Comparison of ENCODE assay signal across 8 cellular contexts in genomic region chr2:167293172-167293781, GRCh38. TPM values are rescaled to one million over a fixed set of nuclear protein-coding genes. Genes with fewer than 3 reads are reported as not detected.
A peak's percentile ranks its signal among the peaks of the same experiment; 100 is the strongest.
DNase-seq lines count a peak whose midpoint lies in the region; ATAC-seq and TF ChIP-seq lines count a peak whose summit lies in the region.

No MANE protein-coding gene starts in this region.

- no TSS peak for BruUV-seq in A673 (replicated peaks; lab: Mats Ljungman, UMichigan)

- H3K9me3 ChIP-seq in A673 (ENCODE audit: low read depth, low read length, poor library complexity, severe bottlenecking): no peaks in the 10 kb centered on the region
- H3K9me3 ChIP-seq in SJSA1 (replicated peaks): no peaks in the 10 kb centered on the region
- no peaks in the 10 kb centered on the region for H3K9me3 ChIP-seq in muscle layer of colon (ENCODE audit: low read length)

- ATAC-seq in HG02981 (IDR thresholded peaks at IDR 0.05; ENCODE audit: unreplicated experiment): peak; percentile 9

- H3K27me3 ChIP-seq in A673 (replicated peaks; ENCODE audit: insufficient read depth, low read depth, low read length, poor library complexity) (no peaks in the 10 kb centered on the region), SJSA1 (replicated peaks) (peaks cover 45% of the 10 kb centered on the region), muscle layer of colon (ENCODE audit: control insufficient read depth in 1 of 2, insufficient read depth in 2 of 2, low read length in 2 of 2) (peaks cover 0 to 6% of the 10 kb centered on the region in 2 donors)

- H3K27ac ChIP-seq in A673 (ENCODE audit: low read depth, low read length, poor library complexity, severe bottlenecking) (no peak overlapping the region), SJSA1 (no peak overlapping the region), muscle layer of colon (ENCODE audit: low read depth, low read length) (peak overlapping the region; percentile 65)

- DNase-seq in A673 (ENCODE audit: low spot score): peak; percentile 49
- peak; percentile 8 for DNase-seq in GM12865 (ENCODE audit: low read depth)
- peak in 1 of 2 experiments; percentile 22 for DNase-seq in SJSA1 (ENCODE audit: low read depth in 1 of 2, low spot score in 2 of 2)
- DNase-seq in epithelial cell of proximal tubule (ENCODE audit: low read depth): no peak
- DNase-seq in NCI-H2107 (lab: John Stamatoyannopoulos, UW): no peak
- no peak for DNase-seq in activated CD4-positive, CD25-positive, alpha-beta regulatory T cell treated with anti-CD3 and anti-CD28 coated beads, Interleukin-2, amount 50 U/mL, for 72 hours

- CTCF ChIA-PET in A673 (lab: Charles Lee): interaction anchor here (0.6 kb wide), 1 partner anchor 594 kb away, joined by 6 read pairs; no protein-coding TSS in a partner anchor

- TF ChIP-seq CTCF in A673 (conservative IDR thresholded peaks at IDR 0.05; ENCODE audit: low read depth, low read length) (no peak), GM12865 (IDR thresholded peaks at IDR 0.05; ENCODE audit: insufficient read depth, low read depth, low read length, missing control alignments) (no peak), epithelial cell of proximal tubule (conservative IDR thresholded peaks at IDR 0.05; ENCODE audit: low read depth, low read length) (no peak)

- intact Hi-C loops in A673 (cut with micrococcal nuclease; ENCODE audit: unreplicated experiment): loop anchor here (5.0 kb wide), 1 partner anchor 39 kb away; no protein-coding TSS in a partner anchor

- peak overlapping the region; percentile 72 for H3K4me3 ChIP-seq in A673 (ENCODE audit: low read depth, low read length, poor library complexity, severe bottlenecking)
- peak overlapping the region; percentile 49 for H3K4me3 ChIP-seq in GM12865 (ENCODE audit: low read depth, low read length)
- peak overlapping the region; percentile 45 for H3K4me3 ChIP-seq in SJSA1
- peak overlapping the region; percentile 73 for H3K4me3 ChIP-seq in epithelial cell of proximal tubule (ENCODE audit: low read depth, low read length)
- H3K4me3 ChIP-seq in muscle layer of colon (ENCODE audit: low read depth in 1 of 2, low read length in 2 of 2): peak overlapping the region; percentile 71

- H3K36me3 ChIP-seq in A673 (ENCODE audit: insufficient read depth, low read length, poor library complexity, severe bottlenecking): no peaks in the 10 kb centered on the region
- H3K36me3 ChIP-seq in SJSA1: peaks cover 3% of the 10 kb centered on the region; the same call in 1 of the 2 replicates
- no peaks in the 10 kb centered on the region for H3K36me3 ChIP-seq in muscle layer of colon (ENCODE audit: insufficient read depth, low read length)

- POLR2A ChIA-PET in A673 (lab: Charles Lee; ENCODE audit: low non-redundant PET): interaction anchor here (0.6 kb wide), 1 partner anchor 1133 kb away, joined by 3 read pairs; no protein-coding TSS in a partner anchor

- no peak overlapping the region for H3K9ac ChIP-seq in muscle layer of colon (ENCODE audit: low read length)

- H3K4me1 ChIP-seq in A673 (ENCODE audit: insufficient read depth, low read length, poor library complexity, severe bottlenecking) (peaks cover 15% of the 10 kb centered on the region), SJSA1 (replicated peaks) (peaks cover 15% of the 10 kb centered on the region), muscle layer of colon (ENCODE audit: insufficient read depth, low read length) (peaks cover 5% of the 10 kb centered on the region)

RNA-seq across cellular contexts. Expression of gene B3GALT1, which starts 0.5 kb away (rescaled TPM):
- total RNA-seq in A673 (2021) (3.3 and 3.7 TPM in 2 replicates), epithelial cell of proximal tubule (0.69 and 0.87 TPM in 2 replicates)
- not detected in 2 replicates for total RNA-seq in SJSA1 (2014; rRNA removed; shearing (Covaris generic))

Comparison
In these comparisons a context has a peak if more than half of its experiments do, and no peak if none do; other contexts are left out.
1. DNase-seq: peak in A673 (single experiment) and GM12865 (single experiment); none in epithelial cell of proximal tubule (single experiment), NCI-H2107 (single experiment) and activated CD4-positive, CD25-positive, alpha-beta regulatory T cell treated with anti-CD3 and anti-CD28 coated beads, Interleukin-2, amount 50 U/mL, for 72 hours (single experiment).
2. Peak in every context shown above with its lines, with median percentiles within 50 percentile points of each other: H3K4me3 ChIP-seq.